ENCODE assay signal across 33 cellular contexts in genomic region chr3:74074700-74075099, GRCh38.
DNase-seq lines count a peak whose midpoint lies in the region; ATAC-seq, FAIRE-seq and TF ChIP-seq lines count a peak whose summit lies in the region.
"Had no signal": no experiment of that assay in that cellular context is flagged by ENCODE, and none has a peak within 500 bp of the region (broad histone marks: within the 10 kb centered on the region; RNA-seq: fewer than 3 reads in every experiment).

No MANE protein-coding gene starts in this region.

- H2AK5ac ChIP-seq in IMR-90 (ENCODE audit: low read depth, low read length): no peak overlapping the region

- H3K4me2 ChIP-seq in HepG2 (ENCODE audit: low read depth, low read length) (no peak overlapping the region), A549 (no peak overlapping the region), IMR-90 (ENCODE audit: low read depth, low read length) (no peak overlapping the region), mammary epithelial cell (ENCODE audit: insufficient read depth, low read depth, low read length) (no peak overlapping the region)
- H3K4me2 ChIP-seq: BLaER1; BLaER1 treated with 17β-estradiol and CSF1 and Interleukin-3, amounts not matched to agents 10 nM and 100 nM had no signal

- H3K9ac ChIP-seq in HepG2 (ENCODE audit: insufficient read depth, low read depth, low read length) (no peak overlapping the region), IMR-90 (ENCODE audit: low read depth, low read length) (no peak overlapping the region), mammary epithelial cell (ENCODE audit: insufficient read depth, low read length) (no peak overlapping the region)
- H3K9ac ChIP-seq: BLaER1; BLaER1 treated with 17β-estradiol and CSF1 and Interleukin-3, amounts not matched to agents 10 nM and 100 nM had no signal

- H3K56ac ChIP-seq in IMR-90 (ENCODE audit: extremely low read depth, insufficient read depth, low read length): no peak overlapping the region

- H2AFZ ChIP-seq in HepG2 (ENCODE audit: low read length) (no peak overlapping the region), IMR-90 (replicated peaks; ENCODE audit: low read length, poor library complexity) (no peak overlapping the region), mammary epithelial cell (ENCODE audit: low read depth, low read length) (no peak overlapping the region)

- no peaks in the 10 kb centered on the region for H3K79me1 ChIP-seq in IMR-90 (ENCODE audit: low read depth in 1 of 2, low read length in 2 of 2)

- H3K4me1 ChIP-seq in HepG2 (ENCODE audit: insufficient read depth, low read length) (no peaks in the 10 kb centered on the region), right lobe of liver (no peaks in the 10 kb centered on the region), A549 (no peaks in the 10 kb centered on the region), IMR-90 (ENCODE audit: control insufficient read depth, insufficient read depth, low read length) (no peaks in the 10 kb centered on the region), mammary epithelial cell (ENCODE audit: insufficient read depth, low read length) (no peaks in the 10 kb centered on the region)
- H3K4me1 ChIP-seq: BE2C; BLaER1; BLaER1 treated with 17β-estradiol and CSF1 and Interleukin-3, amounts not matched to agents 10 nM and 100 nM; Caco-2 had no signal

- no peak for ATAC-seq in HepG2
- ATAC-seq in right lobe of liver: no peak
- no peak for ATAC-seq in A549
- no peak for ATAC-seq in IMR-90 (ENCODE audit: low read depth)
- ATAC-seq in HG02840 (IDR thresholded peaks at IDR 0.05; ENCODE audit: low FRiP score, unreplicated experiment): no peak
- ATAC-seq: CD8-positive, alpha-beta T cell had no signal

- H3K79me2 ChIP-seq in HepG2 (ENCODE audit: insufficient read depth, low read length) (no peaks in the 10 kb centered on the region), mammary epithelial cell (ENCODE audit: insufficient read depth, low read length) (no peaks in the 10 kb centered on the region)

- no peak overlapping the region for H4K5ac ChIP-seq in IMR-90 (ENCODE audit: low read depth, low read length)

- no peak overlapping the region for H3K4ac ChIP-seq in IMR-90 (ENCODE audit: low read depth, low read length)

- no peak overlapping the region for H2BK5ac ChIP-seq in IMR-90 (ENCODE audit: low read depth, low read length, poor library complexity, severe bottlenecking)

- intact Hi-C loops in HepG2 (cut with micrococcal nuclease; ENCODE audit: unreplicated experiment) (no loop called here), right lobe of liver (cut with DNase I) (no loop called here), IMR-90 (cut with micrococcal nuclease) (no loop called here), mammary epithelial cell (cut with micrococcal nuclease) (no loop called here)

- TF ChIP-seq EP300 in HepG2 (IDR thresholded peaks at IDR 0.05; ENCODE audit: low read depth in 2 of 2, low read length in 2 of 2): no peak
- no peak for TF ChIP-seq EP300 in HepG2 (CRISPR knock-in tag; IDR thresholded peaks at IDR 0.05; ENCODE audit: borderline replicate concordance)
- TF ChIP-seq EP300 in A549 (IDR thresholded peaks at IDR 0.05): no peak

- H2BK120ac ChIP-seq in IMR-90 (ENCODE audit: low read depth, low read length): no peak overlapping the region

- 0% methylated on average over 1 of the region's 1 CpG for WGBS in HepG2 (ENCODE audit: low lambda C conversion rate)
- WGBS in right lobe of liver (ENCODE audit: insufficient coverage, low coverage, low lambda C conversion rate, missing lambda C conversion rate): 13% methylated on average over 1 of the region's 1 CpG
- WGBS in A549 (ENCODE audit: missing lambda C conversion rate): 0% methylated on average over 1 of the region's 1 CpG
- no CpG with 5 or more reads among the region's 1 CpG for WGBS in IMR-90 (ENCODE audit: extremely low coverage in 2 of 2, insufficient read length in 1 of 2), 2 experiments
- WGBS in mammary epithelial cell (ENCODE audit: low coverage, missing lambda C conversion rate): 6% methylated on average over 1 of the region's 1 CpG

- H3K9me1 ChIP-seq in IMR-90 (ENCODE audit: insufficient read depth, low read length): no peaks in the 10 kb centered on the region

- no peak overlapping the region for H3K18ac ChIP-seq in IMR-90 (ENCODE audit: low read depth, low read length)

- H3K4me3 ChIP-seq in HepG2 (replicated peaks in 1 of 3; ENCODE audit: insufficient read depth in 1 of 3, low read depth in 2 of 3, low read length in 3 of 3) (no peak overlapping the region), right lobe of liver (no peak overlapping the region), A549 (no peak overlapping the region), IMR-90 (ENCODE audit: insufficient read depth, low read depth, low read length) (no peak overlapping the region), mammary epithelial cell (replicated peaks in 1 of 3; ENCODE audit: insufficient read depth in 1 of 3, low read depth in 2 of 3, low read length in 3 of 3) (no peak overlapping the region)
- H3K4me3 ChIP-seq: BLaER1; BLaER1 treated with 17β-estradiol and CSF1 and Interleukin-3, amounts not matched to agents 10 nM and 100 nM had no signal

- no peak overlapping the region for H3K14ac ChIP-seq in IMR-90 (replicated peaks; ENCODE audit: low read depth, low read length)

- TF ChIP-seq POLR2A in HepG2 (IDR thresholded peaks at IDR 0.05; ENCODE audit: insufficient read depth in 1 of 2, low read depth in 2 of 2, low read length in 2 of 2) (no peak), right lobe of liver (IDR thresholded peaks at IDR 0.05) (no peak), A549 (IDR thresholded peaks at IDR 0.05; ENCODE audit: low read length) (no peak), IMR-90 (IDR thresholded peaks at IDR 0.05; ENCODE audit: low read depth, low read length) (no peak)

- in situ Hi-C loops in HepG2 (cut with HindIII; ENCODE audit: extremely low pct_ligation_motif_present, low pct_unique_long_range_greater_than_20kb): no loop called here
- in situ Hi-C loops in IMR-90 (cut with MboI; ENCODE audit: low sequenced_read_pairs): no loop called here
- in situ Hi-C loops in mammary epithelial cell (cut with MboI; ENCODE audit: low sequenced_read_pairs in 2 of 2): no loop called here

- H4K20me1 ChIP-seq in HepG2 (ENCODE audit: insufficient read depth, low read length): no peaks in the 10 kb centered on the region
- H4K20me1 ChIP-seq in IMR-90 (ENCODE audit: insufficient read depth, low read length): no peaks in the 10 kb centered on the region
- no peaks in the 10 kb centered on the region for H4K20me1 ChIP-seq in mammary epithelial cell (ENCODE audit: insufficient read depth, low read length)
- H4K20me1 ChIP-seq: BLaER1; BLaER1 treated with 17β-estradiol and CSF1 and Interleukin-3, amounts not matched to agents 10 nM and 100 nM had no signal

- no peak overlapping the region for H4K8ac ChIP-seq in IMR-90 (ENCODE audit: low read depth in 2 of 2, low read length in 2 of 2)

- H3K36me3 ChIP-seq in HepG2 (replicated peaks in 1 of 2; ENCODE audit: control insufficient read depth in 1 of 2, insufficient read depth in 2 of 2, low read length in 2 of 2) (no peaks in the 10 kb centered on the region), right lobe of liver (no peaks in the 10 kb centered on the region), IMR-90 (ENCODE audit: control insufficient read depth, insufficient read depth, low read length) (no peaks in the 10 kb centered on the region), mammary epithelial cell (ENCODE audit: insufficient read depth, low read length) (no peaks in the 10 kb centered on the region)
- H3K36me3 ChIP-seq: BE2C; BLaER1; BLaER1 treated with 17β-estradiol and CSF1 and Interleukin-3, amounts not matched to agents 10 nM and 100 nM had no signal

- no peak overlapping the region for H2AK9ac ChIP-seq in IMR-90 (replicated peaks; ENCODE audit: low read depth, low read length, poor library complexity)

- TF ChIP-seq RAD21 in HepG2 (CRISPR knock-in tag; IDR thresholded peaks at IDR 0.05): no peak
- TF ChIP-seq RAD21 in A549 (conservative IDR thresholded peaks at IDR 0.05 in 1 of 2, IDR thresholded peaks at IDR 0.05 in 1 of 2): no peak
- TF ChIP-seq RAD21 in IMR-90 (IDR thresholded peaks at IDR 0.05; ENCODE audit: low read length): no peak

- H3K27me3 ChIP-seq in HepG2 (ENCODE audit: control insufficient read depth in 1 of 2, insufficient read depth in 2 of 2, low read length in 2 of 2) (no peaks in the 10 kb centered on the region), right lobe of liver (no peaks in the 10 kb centered on the region), IMR-90 (ENCODE audit: control insufficient read depth, insufficient read depth, low read length) (no peaks in the 10 kb centered on the region), mammary epithelial cell (ENCODE audit: insufficient read depth, low read length) (no peaks in the 10 kb centered on the region)
- H3K27me3 ChIP-seq: BE2C; BLaER1; BLaER1 treated with 17β-estradiol and CSF1 and Interleukin-3, amounts not matched to agents 10 nM and 100 nM had no signal

- DNase-seq in NCI-H82 (lab: John Stamatoyannopoulos, UW) (peak; percentile 19), NCI-H82 treated with DMSO at 0.1 percent for 48 hours (lab: John Stamatoyannopoulos, UW; ENCODE audit: unreplicated experiment) (no peak), HepG2 (ENCODE audit: low spot score) (no peak), right lobe of liver (no peak), A549 (ENCODE audit: low read depth in 1 of 2, low spot score in 1 of 2) (no peak), IMR-90 (no peak), mammary epithelial cell (no peak)
- DNase-seq: 8988T; ACHN; AML-193; BE2C; C1 segment of cervical spinal cord; Caco-2; Calu3; CD4-positive, alpha-beta memory T cell; CD4-positive, alpha-beta T cell; CD4-positive, CD25-positive, alpha-beta regulatory T cell; CD8-positive, alpha-beta memory T cell; CD8-positive, alpha-beta T cell; COR-L47; DMS 273 treated with DMSO at 0.1 percent for 48 hours; DMS153; DMS53; DMS79; DMS79 treated with DMSO at 0.1 percent for 48 hours; DND-41; EL had no signal

- H4K91ac ChIP-seq in IMR-90 (ENCODE audit: insufficient read depth, low read depth, low read length): no peak overlapping the region

- no peak overlapping the region for H2BK20ac ChIP-seq in IMR-90 (ENCODE audit: low read depth, low read length)

- FAIRE-seq in HepG2 (lab: Jason Lieb, UNC): no peak
- no peak for FAIRE-seq in A549 (lab: Jason Lieb, UNC)
- FAIRE-seq: A204.1 had no signal

- no peaks in the 10 kb centered on the region for H3K9me3 ChIP-seq in HepG2 (ENCODE audit: low read length)
- H3K9me3 ChIP-seq in right lobe of liver: no peaks in the 10 kb centered on the region
- H3K9me3 ChIP-seq in A549: no peaks in the 10 kb centered on the region
- no peaks in the 10 kb centered on the region for H3K9me3 ChIP-seq in IMR-90 (ENCODE audit: control insufficient read depth, insufficient read depth, low read length)
- H3K9me3 ChIP-seq in mammary epithelial cell (replicated peaks; ENCODE audit: insufficient read depth, low read length): no peaks in the 10 kb centered on the region
- H3K9me3 ChIP-seq: BE2C; BLaER1; BLaER1 treated with 17β-estradiol and CSF1 and Interleukin-3, amounts not matched to agents 10 nM and 100 nM; Caco-2 had no signal

- POLR2A ChIA-PET in HepG2 (lab: Yijun Ruan, JAX): no interaction called here
- POLR2A ChIA-PET in A549 (lab: Yijun Ruan, JAX): no interaction called here
- POLR2A ChIA-PET in IMR-90 (lab: Charles Lee; ENCODE audit: unreplicated experiment): no interaction called here

- H3K23ac ChIP-seq in IMR-90 (ENCODE audit: low read depth, low read length): no peak overlapping the region

- CTCF ChIA-PET in HepG2 (lab: Yijun Ruan, JAX; ENCODE audit: low intra/inter-chr PET ratio, low total read pairs): no interaction called here
- CTCF ChIA-PET in A549 (lab: Yijun Ruan, JAX): no interaction called here
- CTCF ChIA-PET in IMR-90 (lab: Yijun Ruan, JAX): no interaction called here
- CTCF ChIA-PET in mammary epithelial cell (lab: Charles Lee; ENCODE audit: low non-redundant PET): no interaction called here

- no peak overlapping the region for H2BK15ac ChIP-seq in IMR-90 (ENCODE audit: low read depth, low read length)

- TF ChIP-seq CTCF in HepG2 (CRISPR knock-in tag; IDR thresholded peaks at IDR 0.05): no peak
- TF ChIP-seq CTCF in right lobe of liver (IDR thresholded peaks at IDR 0.05): no peak
- TF ChIP-seq CTCF in A549 (IDR thresholded peaks at IDR 0.05): no peak
- TF ChIP-seq CTCF in IMR-90 (conservative IDR thresholded peaks at IDR 0.05; ENCODE audit: low read depth, low read length): no peak
- no peak for TF ChIP-seq CTCF in mammary epithelial cell (conservative IDR thresholded peaks at IDR 0.05 in 1 of 2, IDR thresholded peaks at IDR 0.05 in 1 of 2; ENCODE audit: extremely low read depth in 1 of 2, insufficient read depth in 1 of 2, low read depth in 1 of 2, low read length in 2 of 2)

- H3K27ac ChIP-seq in HepG2 (ENCODE audit: extremely low read length, insufficient read depth, low read length) (no peak overlapping the region), right lobe of liver (no peak overlapping the region), A549 (no peak overlapping the region), IMR-90 (ENCODE audit: insufficient read depth, low read length) (no peak overlapping the region), mammary epithelial cell (ENCODE audit: insufficient read depth, low read depth, low read length) (no peak overlapping the region)
- H3K27ac ChIP-seq: 22Rv1; BLaER1; BLaER1 treated with 17β-estradiol and CSF1 and Interleukin-3, amounts not matched to agents 10 nM and 100 nM; C4-2B had no signal

- BruUV-seq in HepG2 (replicated peaks; lab: Mats Ljungman, UMichigan) (no TSS peak), IMR-90 (replicated peaks; lab: Mats Ljungman, UMichigan) (no TSS peak), mammary epithelial cell (replicated peaks; lab: Mats Ljungman, UMichigan) (no TSS peak)

- dilution Hi-C loops in IMR-90 (cut with HindIII; ENCODE audit: low sequenced_read_pairs, unreplicated experiment): no loop called here
- dilution Hi-C loops in mammary epithelial cell (cut with HindIII; ENCODE audit: low sequenced_read_pairs): no loop called here
